8 cellular contexts compared by ENCODE assay signal in the genomic region with DNA sequence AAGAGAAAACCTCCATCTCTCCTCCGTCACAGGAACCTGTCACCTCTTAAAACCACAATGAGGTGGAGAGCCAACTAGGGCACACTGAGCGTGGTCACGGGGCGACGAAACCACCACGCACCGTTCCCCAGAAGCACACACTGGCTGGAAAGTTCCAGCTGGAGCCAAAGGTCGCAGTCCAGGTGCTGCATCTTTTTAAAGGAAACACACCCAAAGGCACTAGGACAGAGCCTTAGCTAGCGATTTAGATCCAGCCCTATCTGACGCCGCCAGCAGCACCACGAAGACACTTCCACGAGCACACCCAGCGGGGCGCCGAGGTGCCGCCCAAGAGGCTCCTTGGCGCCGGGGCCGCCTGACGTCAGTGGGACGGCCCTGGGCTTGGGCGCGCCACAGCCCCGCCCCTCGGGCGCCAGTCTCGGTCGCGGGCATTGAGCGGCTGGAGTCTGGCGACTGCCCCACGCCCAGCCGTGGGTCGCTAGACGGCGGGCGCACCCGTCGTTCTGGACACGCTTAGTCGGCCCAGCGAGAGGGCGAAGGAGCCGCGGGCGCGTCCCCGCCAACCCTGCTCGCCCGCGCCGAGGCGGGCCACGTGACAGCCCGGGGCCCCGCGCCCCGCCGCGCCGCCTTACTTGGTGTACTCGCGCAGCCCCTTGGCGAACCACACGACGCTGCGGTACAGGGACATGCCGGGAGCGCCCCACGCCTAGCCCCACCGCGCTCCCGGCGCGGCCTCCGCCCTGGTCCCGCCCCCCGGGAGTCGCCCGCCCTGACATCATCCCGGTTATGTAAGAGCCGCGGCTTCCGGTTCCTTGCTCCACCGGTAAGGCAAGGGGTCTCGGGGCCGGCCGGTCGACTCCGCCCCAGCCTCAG. TPM values are rescaled to one million over a fixed set of nuclear protein-coding genes. Genes with fewer than 3 reads are reported as not detected.
DNase-seq lines count a peak whose midpoint lies in the region; ATAC-seq and TF ChIP-seq lines count a peak whose summit lies in the region.

A gene with protein sequence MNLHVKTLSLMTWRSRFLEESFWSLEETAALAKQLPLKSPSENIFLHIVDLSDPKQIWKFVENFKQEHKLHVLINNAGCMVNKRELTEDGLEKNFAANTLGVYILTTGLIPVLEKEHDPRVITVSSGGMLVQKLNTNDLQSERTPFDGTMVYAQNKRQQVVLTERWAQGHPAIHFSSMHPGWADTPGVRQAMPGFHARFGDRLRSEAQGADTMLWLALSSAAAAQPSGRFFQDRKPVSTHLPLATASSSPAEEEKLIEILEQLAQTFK (minus strand): TSS at position 742 of the 873 bp plus-strand sequence. CDS start 4,504 bp downstream, outside the sequence.

- BruUV-seq in Calu3 (replicated peaks; lab: Mats Ljungman, UMichigan) = no TSS peak

- intact Hi-C loops in Calu3 (cut with micrococcal nuclease; ENCODE audit: unreplicated experiment) (loop anchor here (5.0 kb wide), 2 partner anchors 71 to 351 kb away; a partner anchor contains a TSS), mucosa of descending colon (cut with DNase I, micrococcal nuclease) (no loop called here)

- no peaks in the 10 kb centered on the region for H3K27me3 Mint-ChIP-seq in Calu3 (ENCODE audit: unreplicated experiment)

- H3K9ac ChIP-seq in OCI-LY1 (ENCODE audit: low read length) = peak within 1 kb of the TSS; percentile 73

- no peaks in the 10 kb centered on the region for H3K9me3 Mint-ChIP-seq in Calu3 (ENCODE audit: low read depth, unreplicated experiment)

- H3K79me2 ChIP-seq in OCI-LY1 (ENCODE audit: insufficient read depth, low read length) = no peaks in the 10 kb centered on the region

- H3K4me3 Mint-ChIP-seq in Calu3 (ENCODE audit: low read depth, unreplicated experiment) = peak within 1 kb of the TSS; percentile 68

- H3K27ac Mint-ChIP-seq in Calu3 (ENCODE audit: unreplicated experiment) = peak within 1 kb of the TSS; percentile 60

- H4K20me1 ChIP-seq in OCI-LY1 (ENCODE audit: insufficient read depth, low read length) = no peaks in the 10 kb centered on the region

- H3K4me3 ChIP-seq in OCI-LY1 (ENCODE audit: low read depth, low read length, poor library complexity, severe bottlenecking) (peak within 1 kb of the TSS; percentile 68), epithelial cell of esophagus (ENCODE audit: low read length) (peak within 1 kb of the TSS; percentile 72), mucosa of descending colon (peak within 1 kb of the TSS; percentile 83)

- peaks cover 29% of the 10 kb centered on the region for H3K36me3 Mint-ChIP-seq in Calu3 (ENCODE audit: insufficient read depth, unreplicated experiment)

- DNase-seq in Calu3 (peak; percentile 80), HK-2 (ENCODE audit: unreplicated experiment) (peak; percentile 74), activated T-cell treated with anti-CD3 and anti-CD28 coated beads for 24 hours (ENCODE audit: low read depth) (peak; percentile 76), epithelial cell of esophagus (ENCODE audit: low read depth) (peak; percentile 87), mucosa of descending colon (peak; percentile 94 to 95 (median 95))
- DNase-seq in stimulated activated CD8-positive, alpha-beta memory T cell treated with anti-CD3 and anti-CD28 coated beads, Interleukin-4, amount 100 ng/mL, for 24 hours (ENCODE audit: low read depth) = peak; percentile 74

- no peaks in the 10 kb centered on the region for H3K9me2 ChIP-seq in OCI-LY1 (ENCODE audit: low read depth, low read length)

- H3K9me3 ChIP-seq in OCI-LY1 (ENCODE audit: low read length) (no peaks in the 10 kb centered on the region), mucosa of descending colon (no peaks in the 10 kb centered on the region)

- no peaks in the 10 kb centered on the region for H3F3A ChIP-seq in OCI-LY1 (ENCODE audit: insufficient read depth, low read length)

- CTCF ChIA-PET in Calu3 (lab: Charles Lee) = no interaction called here

- H3K27ac ChIP-seq in OCI-LY1 (ENCODE audit: low read depth, low read length, poor library complexity, severe bottlenecking) = peak within 1 kb of the TSS; percentile 70

- no peak for TF ChIP-seq CTCF in Calu3 (IDR thresholded peaks at IDR 0.05; ENCODE audit: unreplicated experiment)
- TF ChIP-seq CTCF in OCI-LY1 (IDR thresholded peaks at IDR 0.05; ENCODE audit: low read length) = peak; percentile 16; the same call in 1 of the 2 replicates
- no peak for TF ChIP-seq CTCF in epithelial cell of esophagus (IDR thresholded peaks at IDR 0.05; ENCODE audit: insufficient read depth, low read depth, low read length, missing control alignments)
- no peak for TF ChIP-seq CTCF in mucosa of descending colon (IDR thresholded peaks at IDR 0.05)

- H3K27me3 ChIP-seq in OCI-LY1 (ENCODE audit: insufficient read depth, low read length) = no peaks in the 10 kb centered on the region

- H3K4me1 ChIP-seq in OCI-LY1 (ENCODE audit: insufficient read depth, low read length, severe bottlenecking) = peaks cover 53% of the 10 kb centered on the region
- peaks cover 28% of the 10 kb centered on the region for H3K4me1 ChIP-seq in mucosa of descending colon (ENCODE audit: low read depth)

- ATAC-seq in GM19463 (IDR thresholded peaks at IDR 0.05; ENCODE audit: unreplicated experiment) = peak; percentile 86
- ATAC-seq in mucosa of descending colon = peak; percentile 91

- H3K4me2 ChIP-seq in OCI-LY1 (ENCODE audit: low read length) = peak within 1 kb of the TSS; percentile 84

- peaks cover 10% of the 10 kb centered on the region for H3K4me1 Mint-ChIP-seq in Calu3 (ENCODE audit: low read depth, unreplicated experiment)

- H2AFZ ChIP-seq in OCI-LY1 (ENCODE audit: low read length) = no peak within 1 kb of the TSS

- H3K36me3 ChIP-seq in OCI-LY1 (ENCODE audit: insufficient read depth, low read length) = no peaks in the 10 kb centered on the region
- H3K36me3 ChIP-seq in mucosa of descending colon (ENCODE audit: low read depth) = no peaks in the 10 kb centered on the region

RNA-seq across cellular contexts. Expression of the gene that starts here (rescaled TPM):
- total RNA-seq in Calu3 (2022) = 8.1 and 8.4 TPM in 2 replicates
- 10 to 100 TPM; 11.8 to 15.1 (median 14.1) TPM for total RNA-seq in mucosa of descending colon

Comparison
In these comparisons a context has a peak if more than half of its experiments do, and no peak if none do; other contexts are left out.
1. Peak in every context shown above with its lines: DNase-seq, ATAC-seq, H3K4me3 ChIP-seq and H3K27ac ChIP-seq.